ENCODE assay signal across 16 cellular contexts in genomic region chr3:66803706-66804496, GRCh38.
"Had no signal": no experiment of that assay in that cellular context is flagged by ENCODE, and none has a peak within 500 bp of the region (broad histone marks: within the 10 kb centered on the region; RNA-seq: fewer than 3 reads in every experiment).

No MANE protein-coding gene starts in this region.

- ATAC-seq: activated T-helper 17 cell treated with anti-CD3 and anti-CD28 coated beads, Interleukin-2, amount 50 U/mL, for 72 hours had no signal

- H3K9me3 Mint-ChIP-seq: activated naive CD4-positive, alpha-beta T cell treated with anti-CD3 and anti-CD28 coated beads for 36 hours; activated T-helper 17 cell treated with anti-CD3 and anti-CD28 coated beads, Interleukin-2, amount 50 U/mL, for 72 hours had no signal

- H3K4me1 ChIP-seq: tibial artery, uterus had no signal

- H3K27ac Mint-ChIP-seq: activated naive CD4-positive, alpha-beta T cell treated with anti-CD3 and anti-CD28 coated beads for 36 hours; activated T-helper 17 cell treated with anti-CD3 and anti-CD28 coated beads, Interleukin-2, amount 50 U/mL, for 72 hours; WTC11 had no signal

- H3K4me3 Mint-ChIP-seq: activated naive CD4-positive, alpha-beta T cell treated with anti-CD3 and anti-CD28 coated beads for 36 hours; activated T-helper 17 cell treated with anti-CD3 and anti-CD28 coated beads, Interleukin-2, amount 50 U/mL, for 72 hours; nephron progenitor cell; WTC11 had no signal

- H3K27me3 ChIP-seq: pancreas, tibial artery, uterus had no signal

- H3K27ac ChIP-seq: coronary artery, pancreas, skin epidermis, tibial artery, uterus had no signal

- H3K36me3 ChIP-seq: pancreas, tibial artery, uterus had no signal

- H3K4me3 ChIP-seq: coronary artery, pancreas, skin epidermis, tibial artery, uterus had no signal

- H3K4me1 Mint-ChIP-seq: activated T-helper 17 cell treated with anti-CD3 and anti-CD28 coated beads, Interleukin-2, amount 50 U/mL, for 72 hours had no signal

- H3K27me3 Mint-ChIP-seq: activated T-helper 17 cell treated with anti-CD3 and anti-CD28 coated beads, Interleukin-2, amount 50 U/mL, for 72 hours had no signal

- H3K9me3 ChIP-seq: pancreas, uterus had no signal

- DNase-seq: activated T-cell treated with anti-CD3 and anti-CD28 coated beads for 4 hours; central memory CD4-positive, alpha-beta T cell; effector memory CD4-positive, alpha-beta T cell; erythroblast; glutamatergic neuron; mammary epithelial cell; nephron progenitor cell; pancreas; retina; tibial artery; uterus had no signal
